Comparison of ENCODE assay signal across 33 cellular contexts in the genomic region with DNA sequence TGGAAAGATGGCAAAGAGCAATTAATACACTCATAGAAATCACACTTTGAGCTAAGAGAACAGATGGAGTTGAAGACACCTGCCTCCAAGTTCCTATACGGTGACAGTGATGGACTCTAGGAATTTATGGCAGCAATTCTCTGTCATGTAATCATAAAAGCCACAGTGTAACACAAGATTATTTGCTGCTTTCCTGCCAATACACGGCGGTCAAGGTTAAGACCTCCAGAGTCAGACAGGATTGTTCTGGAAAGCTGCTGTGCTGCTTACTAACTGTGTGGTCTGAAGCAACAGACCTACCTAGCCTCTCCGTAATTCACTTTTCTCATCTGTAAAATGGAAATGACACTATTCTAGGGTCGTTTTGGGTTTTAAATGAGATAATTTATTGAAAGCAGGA. TPM values are rescaled to one million over a fixed set of nuclear protein-coding genes. Genes with fewer than 3 reads are reported as not detected.
"Had no signal": no experiment of that assay in that cellular context is flagged by ENCODE, and none has a peak within 500 bp of the region (broad histone marks: within the 10 kb centered on the region; RNA-seq: fewer than 3 reads in every experiment).

No MANE protein-coding gene starts in this region.

- ATAC-seq: activated CD8-positive, alpha-beta T cell treated with anti-CD3 and anti-CD28 coated beads for 36 hours; activated naive CD4-positive, alpha-beta T cell treated with anti-CD3 and anti-CD28 coated beads, Interleukin-2, amount 50 U/mL, for 72 hours; activated T-cell treated with anti-CD3 and anti-CD28 coated beads, Interleukin-2, amount 50 U/mL, for 4 hours; activated T-cell treated with anti-CD3 and anti-CD28 coated beads, Interleukin-2, amount 50 U/mL, for 72 hours; activated T-helper 17 cell treated with anti-CD3 and anti-CD28 coated beads, Interleukin-2, amount 50 U/mL, for 72 hours; body of pancreas had no signal

- H3K27me3 ChIP-seq: adrenal gland, body of pancreas, brain microvascular endothelial cell, breast epithelium had no signal

- H3K4me3 ChIP-seq: adrenal gland, body of pancreas, breast epithelium had no signal

- DNase-seq: activated B cell treated with CpG ODN at 0.5 μM for 24 hours; activated CD4-positive, alpha-beta memory T cell treated with anti-CD3 and anti-CD28 coated beads for 36 hours; activated CD4-positive, alpha-beta T cell treated with anti-CD3 and anti-CD28 coated beads for 4 hours; activated CD4-positive, alpha-beta T cell treated with anti-CD3 and anti-CD28 coated beads, Interleukin-2, amount 10 ng/mL, durations not matched to agents 24 days and 14 days; activated CD4-positive, alpha-beta T cell treated with anti-CD3 and anti-CD28 coated beads, Interleukin-2, amount 50 U/mL, for 1 hour; activated CD4-positive, alpha-beta T cell treated with anti-CD3 and anti-CD28 coated beads, Interleukin-2, amount 50 U/mL, for 4 hours; activated CD4-positive, CD25-positive, alpha-beta regulatory T cell treated with anti-CD3 and anti-CD28 coated beads, Interleukin-2, amount 50 U/mL, for 72 hours; activated CD8-positive, alpha-beta memory T cell treated with anti-CD3 and anti-CD28 coated beads, Interleukin-2, amount 50 U/mL, for 4 hours; activated CD8-positive, alpha-beta T cell treated with anti-CD3 and anti-CD28 coated beads for 36 hours; activated effector memory CD4-positive, alpha-beta T cell treated with anti-CD3 and anti-CD28 coated beads, Interleukin-2, amount 50 U/mL, for 16 hours; activated gamma-delta T cell treated with Interleukin-2 at 50 U/mL for 16 hours; activated naive CD4-positive, alpha-beta T cell; activated naive CD4-positive, alpha-beta T cell treated with anti-CD3 and anti-CD28 coated beads for 36 hours; activated naive CD4-positive, alpha-beta T cell treated with anti-CD3 and anti-CD28 coated beads, Interleukin-2, amount 50 U/mL, for 16 hours; activated naive CD8-positive, alpha-beta T cell treated with anti-CD3 and anti-CD28 coated beads for 36 hours; activated T-cell treated with anti-CD3 and anti-CD28 coated beads for 4 hours; activated T-cell treated with anti-CD3 and anti-CD28 coated beads, Interleukin-2, amount 50 U/mL, for 1 hour; activated T-cell treated with anti-CD3 and anti-CD28 coated beads, Interleukin-2, amount 50 U/mL, for 4 hours; activated T-cell treated with anti-CD3 and anti-CD28 coated beads, Interleukin-2, amount 50 U/mL, for 72 hours; amniotic stem cell; aorta; body of pancreas; brain microvascular endothelial cell; central memory CD4-positive, alpha-beta T cell; SW 1271; T-helper 1 cell; T-helper 2 cell; T-helper 9 cell had no signal

- H3K27ac ChIP-seq: adrenal gland, body of pancreas, brain microvascular endothelial cell, breast epithelium, VCaP had no signal

- H3K4me1 ChIP-seq: adrenal gland, body of pancreas, breast epithelium had no signal

- H3K9me3 ChIP-seq: adrenal gland, body of pancreas, breast epithelium had no signal

- H3K36me3 ChIP-seq: adrenal gland, brain microvascular endothelial cell, breast epithelium had no signal

RNA-seq across cellular contexts. Expression of gene KIT, which starts 14.6 kb away (rescaled TPM):
- total RNA-seq: activated B cell treated with CpG ODN at 0.5 μM for 24 hours; activated naive CD4-positive, alpha-beta T cell treated with anti-CD3 and anti-CD28 coated beads for 36 hours had no signal
